ENCODE assay signal across 1 cellular context in the genomic region with DNA sequence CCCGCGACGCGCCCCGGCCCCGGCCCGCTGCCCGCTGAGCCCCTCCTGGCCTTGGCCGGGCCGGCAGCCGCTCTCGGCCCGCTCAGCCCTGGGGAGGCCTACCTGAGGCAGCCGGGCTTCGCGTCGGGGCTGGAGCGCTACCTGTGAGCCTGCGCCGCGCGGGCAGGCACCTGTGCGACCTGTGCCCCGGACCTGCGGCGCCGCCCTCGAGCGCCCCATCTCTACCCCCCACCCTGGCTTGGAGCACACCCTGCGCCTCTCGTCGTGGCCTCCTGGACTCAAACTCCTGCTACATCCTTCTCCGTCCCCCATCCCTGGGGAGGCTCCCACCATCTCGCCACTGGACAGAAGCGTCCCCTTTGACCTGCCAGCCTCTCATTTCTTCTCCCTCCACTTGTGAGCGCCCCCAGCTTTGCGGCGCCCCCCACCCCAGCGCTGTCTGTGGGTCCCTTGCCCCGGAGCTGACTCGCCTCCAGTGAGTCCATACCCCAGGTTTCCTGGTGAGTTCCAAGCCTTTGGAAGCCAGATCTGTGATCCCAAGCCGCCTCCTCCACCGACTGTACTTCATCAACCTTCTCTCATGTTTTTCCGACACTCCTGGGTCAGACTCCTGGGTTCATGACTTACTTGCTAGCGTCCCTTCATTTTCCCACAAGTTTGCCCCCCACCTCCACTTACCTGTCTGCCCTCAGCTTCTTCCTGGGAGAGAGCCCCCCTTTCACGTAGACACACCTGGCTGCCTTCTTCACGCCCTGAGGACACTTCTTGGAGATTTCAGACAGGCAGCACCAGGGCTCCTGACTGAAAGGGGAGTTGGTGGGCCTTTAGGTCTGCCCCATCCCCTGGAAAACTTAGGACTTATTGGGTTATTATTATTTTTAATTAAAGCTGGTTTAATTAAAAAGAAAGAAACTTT.
TF ChIP-seq lines count a peak whose summit lies in the region.

No MANE protein-coding gene starts in this region.

TF ChIP-seq in H1, 55 proteins besides CTCF, POLR2A, EP300 and RAD21:
- no peak for TF ChIP-seq GTF2F1 (IDR thresholded peaks at IDR 0.05; ENCODE audit: borderline replicate concordance, low read depth, low read length)
- TF ChIP-seq GABPA (IDR thresholded peaks at IDR 0.05; ENCODE audit: borderline replicate concordance, insufficient read depth, low read length) = no peak
- TF ChIP-seq RNF2 (IDR thresholded peaks at IDR 0.05; ENCODE audit: borderline replicate concordance, low read depth, low read length, missing control alignments, poor library complexity, severe bottlenecking) = peak; percentile 52
- no peak for TF ChIP-seq TAF7 (optimal IDR thresholded peaks at IDR 0.05; ENCODE audit: borderline replicate concordance, low read depth, low read length)
- no peak for TF ChIP-seq SIX5 (IDR thresholded peaks at IDR 0.05; ENCODE audit: low read depth, low read length)
- TF ChIP-seq CEBPB (IDR thresholded peaks at IDR 0.05; ENCODE audit: low read depth, low read length) = no peak
- TF ChIP-seq SRF (IDR thresholded peaks at IDR 0.05; ENCODE audit: low read depth, low read length) = no peak
- TF ChIP-seq SIN3A (conservative IDR thresholded peaks at IDR 0.05 in 1 of 2, IDR thresholded peaks at IDR 0.05 in 1 of 2; ENCODE audit: low read depth in 1 of 2, low read length in 2 of 2) = no peak
- TF ChIP-seq JUND (IDR thresholded peaks at IDR 0.05; ENCODE audit: low read length) = no peak
- TF ChIP-seq TCF12 (IDR thresholded peaks at IDR 0.05; ENCODE audit: low read depth, low read length) = no peak
- TF ChIP-seq SP4 (IDR thresholded peaks at IDR 0.05; ENCODE audit: low read length) = no peak
- no peak for TF ChIP-seq HDAC2 (IDR thresholded peaks at IDR 0.05; ENCODE audit: borderline replicate concordance in 1 of 2, low read depth in 2 of 2, low read length in 2 of 2)
- TF ChIP-seq SAP30 (IDR thresholded peaks at IDR 0.05; ENCODE audit: insufficient read depth, insufficient replicate concordance, low read length) = no peak
- TF ChIP-seq CHD1 (IDR thresholded peaks at IDR 0.05; ENCODE audit: low read depth, low read length) = no peak
- no peak for TF ChIP-seq PHF8 (conservative IDR thresholded peaks at IDR 0.05; ENCODE audit: low read depth, low read length)
- TF ChIP-seq MAFK (IDR thresholded peaks at IDR 0.05; ENCODE audit: low read depth, low read length) = no peak
- no peak for TF ChIP-seq ASH2L (IDR thresholded peaks at IDR 0.05; ENCODE audit: low read length)
- TF ChIP-seq RXRA (IDR thresholded peaks at IDR 0.05; ENCODE audit: insufficient read depth, low read depth, low read length) = no peak
- TF ChIP-seq TEAD4 (IDR thresholded peaks at IDR 0.05; ENCODE audit: low read depth, low read length) = no peak
- TF ChIP-seq, protein P1, sequence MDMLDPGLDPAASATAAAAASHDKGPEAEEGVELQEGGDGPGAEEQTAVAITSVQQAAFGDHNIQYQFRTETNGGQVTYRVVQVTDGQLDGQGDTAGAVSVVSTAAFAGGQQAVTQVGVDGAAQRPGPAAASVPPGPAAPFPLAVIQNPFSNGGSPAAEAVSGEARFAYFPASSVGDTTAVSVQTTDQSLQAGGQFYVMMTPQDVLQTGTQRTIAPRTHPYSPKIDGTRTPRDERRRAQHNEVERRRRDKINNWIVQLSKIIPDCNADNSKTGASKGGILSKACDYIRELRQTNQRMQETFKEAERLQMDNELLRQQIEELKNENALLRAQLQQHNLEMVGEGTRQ (IDR thresholded peaks at IDR 0.05; ENCODE audit: low read length) = no peak
- peak; percentile 98 for TF ChIP-seq SUZ12 (IDR thresholded peaks at IDR 0.05; ENCODE audit: low read length)
- no peak for TF ChIP-seq YY1 (IDR thresholded peaks at IDR 0.05; ENCODE audit: low read depth, low read length)
- peak; percentile 99 for TF ChIP-seq EZH2 (IDR thresholded peaks at IDR 0.05; ENCODE audit: low read depth, low read length, severe bottlenecking)
- TF ChIP-seq, protein P2, sequence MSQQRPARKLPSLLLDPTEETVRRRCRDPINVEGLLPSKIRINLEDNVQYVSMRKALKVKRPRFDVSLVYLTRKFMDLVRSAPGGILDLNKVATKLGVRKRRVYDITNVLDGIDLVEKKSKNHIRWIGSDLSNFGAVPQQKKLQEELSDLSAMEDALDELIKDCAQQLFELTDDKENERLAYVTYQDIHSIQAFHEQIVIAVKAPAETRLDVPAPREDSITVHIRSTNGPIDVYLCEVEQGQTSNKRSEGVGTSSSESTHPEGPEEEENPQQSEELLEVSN (IDR thresholded peaks at IDR 0.05) = peak; percentile 27; the same call in 1 of the 2 replicates
- no peak for TF ChIP-seq KDM5A (IDR thresholded peaks at IDR 0.05; ENCODE audit: low read length)
- no peak for TF ChIP-seq CTBP2 (IDR thresholded peaks at IDR 0.05; ENCODE audit: borderline replicate concordance, insufficient read depth, insufficient read length, low read length)
- peak; percentile 27 for TF ChIP-seq KDM4A (IDR thresholded peaks at IDR 0.05; ENCODE audit: low read depth, low read length, severe bottlenecking)
- no peak for TF ChIP-seq ATF3 (IDR thresholded peaks at IDR 0.05; ENCODE audit: insufficient read depth, low read depth, low read length)
- no peak for TF ChIP-seq CREB1 (IDR thresholded peaks at IDR 0.05)
- TF ChIP-seq, protein P3, sequence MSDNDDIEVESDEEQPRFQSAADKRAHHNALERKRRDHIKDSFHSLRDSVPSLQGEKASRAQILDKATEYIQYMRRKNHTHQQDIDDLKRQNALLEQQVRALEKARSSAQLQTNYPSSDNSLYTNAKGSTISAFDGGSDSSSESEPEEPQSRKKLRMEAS (IDR thresholded peaks at IDR 0.05) = 0 out of 2 replicates have a peak, but pooled peaks have one; percentile 44
- TF ChIP-seq JUN (IDR thresholded peaks at IDR 0.05; ENCODE audit: low read depth, low read length) = no peak
- TF ChIP-seq POU5F1 (IDR thresholded peaks at IDR 0.05; ENCODE audit: low read depth, low read length) = no peak
- TF ChIP-seq BRCA1 (IDR thresholded peaks at IDR 0.05; ENCODE audit: low read depth, low read length) = no peak
- TF ChIP-seq CBX8 (IDR thresholded peaks at IDR 0.05; ENCODE audit: borderline replicate concordance, low read depth, low read length) = peak; percentile 54; the same call in 1 of the 2 replicates
- TF ChIP-seq RFX5 (IDR thresholded peaks at IDR 0.05; ENCODE audit: borderline replicate concordance, low read depth, low read length) = no peak
